17 cellular contexts compared by ENCODE assay signal in genomic region chrX:27976934-27977333, GRCh38. TPM values are rescaled to one million over a fixed set of nuclear protein-coding genes. Genes with fewer than 3 reads are reported as not detected.
"Had no signal": no experiment of that assay in that cellular context is flagged by ENCODE, and none has a peak within 500 bp of the region (broad histone marks: within the 10 kb centered on the region; RNA-seq: fewer than 3 reads in every experiment).

No MANE protein-coding gene starts in this region.

RNA-seq across cellular contexts. Expression of gene DCAF8L1, which starts 4.3 kb away (rescaled TPM):
- total RNA-seq: activated CD4-positive, alpha-beta memory T cell treated with anti-CD3 and anti-CD28 coated beads, Interleukin-2, amount 10 ng/mL, durations not matched to agents 7 days and 5 days; activated CD4-positive, alpha-beta T cell treated with anti-CD3 and anti-CD28 coated beads for 36 hours; activated CD4-positive, alpha-beta T cell treated with anti-CD3 and anti-CD28 coated beads, Interleukin-2, amount 10 ng/mL, durations not matched to agents 7 days and 5 days; activated CD8-positive, alpha-beta memory T cell treated with anti-CD3 and anti-CD28 coated beads, Interleukin-2, amount 10 ng/mL, durations not matched to agents 7 days and 5 days; activated CD8-positive, alpha-beta T cell treated with anti-CD3 and anti-CD28 coated beads, Interleukin-2, amount 10 ng/mL, durations not matched to agents 7 days and 5 days; activated naive CD8-positive, alpha-beta T cell treated with anti-CD3 and anti-CD28 coated beads, Interleukin-2, amount 10 ng/mL, durations not matched to agents 7 days and 5 days; activated T-helper 2 cell treated with anti-CD3 and anti-CD28 coated beads, Interferon-gamma antibody, Interleukin-2, Interleukin-4, amounts not matched to agents 10 μg/mL and 5 μg/mL and 100 μg/mL, durations not matched to agents 14 hours and 24 hours and 36 hours; ascending aorta; body of pancreas; breast epithelium; cardiac septum; cerebellum; T-helper 1 cell treated with Interleukin-12 subunit alpha and Interleukin-12 subunit beta and Interleukin-4 antibody, amounts not matched to agents 30 ng/mL and 1 ng/mL, for 36 hours; T-helper 17 cell; T-helper 2 cell treated with Interferon-gamma antibody and Interleukin-4, amounts not matched to agents 100 ng/mL and 5 ng/mL, for 36 hours; WTC11 had no signal
- polyA plus RNA-seq: adipose tissue had no signal
